In genomic region chr11:130904380-130904779, GRCh38 we compare ENCODE assay signal across 11 cellular contexts. TPM values are rescaled to one million over a fixed set of nuclear protein-coding genes. Genes with fewer than 3 reads are reported as not detected.
DNase-seq lines count a peak whose midpoint lies in the region; ATAC-seq, FAIRE-seq and TF ChIP-seq lines count a peak whose summit lies in the region.
"Had no signal": no experiment of that assay in that cellular context is flagged by ENCODE, and none has a peak within 500 bp of the region (broad histone marks: within the 10 kb centered on the region; RNA-seq: fewer than 3 reads in every experiment).

No MANE protein-coding gene starts in this region.

- peaks cover 19 to 98% (median 47%) of the 10 kb centered on the region in 3 donors for H3K36me3 Mint-ChIP-seq in CD8-positive, alpha-beta memory T cell

- no peak overlapping the region for H3K4me3 Mint-ChIP-seq in CD8-positive, alpha-beta memory T cell
- H3K4me3 Mint-ChIP-seq: activated naive CD8-positive, alpha-beta T cell had no signal

- intact Hi-C loops in left ventricle myocardium inferior (cut with micrococcal nuclease) (no loop called here), left ventricle myocardium superior (cut with micrococcal nuclease) (no loop called here)

- peaks cover 16 to 29% (median 25%) of the 10 kb centered on the region in 3 donors for H3K4me1 Mint-ChIP-seq in CD8-positive, alpha-beta memory T cell

- no peak overlapping the region for H3K27ac Mint-ChIP-seq in CD8-positive, alpha-beta memory T cell
- H3K27ac Mint-ChIP-seq: activated naive CD8-positive, alpha-beta T cell had no signal

- H3K4me1 ChIP-seq in left ventricle myocardium inferior: peaks cover 11% of the 10 kb centered on the region
- H3K4me1 ChIP-seq in CD8-positive, alpha-beta memory T cell (ENCODE audit: insufficient read depth, low read length): no peaks in the 10 kb centered on the region

- H3K27ac ChIP-seq in left ventricle myocardium inferior (replicated peaks) (no peak overlapping the region), RWPE1 (no peak overlapping the region)
- no peak overlapping the region for H3K27ac ChIP-seq in CD8-positive, alpha-beta memory T cell (ENCODE audit: low read depth, low read length)

- H3K27me3 Mint-ChIP-seq in CD8-positive, alpha-beta memory T cell: no peaks in the 10 kb centered on the region
- H3K27me3 Mint-ChIP-seq: activated naive CD8-positive, alpha-beta T cell had no signal

- H3K9me3 Mint-ChIP-seq in CD8-positive, alpha-beta memory T cell: no peaks in the 10 kb centered on the region

- no peak for FAIRE-seq in urothelium cell line (lab: Jason Lieb, UNC)

- DNase-seq in left ventricle myocardium inferior: no peak
- no peak for DNase-seq in left ventricle myocardium superior
- DNase-seq in RWPE1 (ENCODE audit: low spot score): peak; percentile 34
- DNase-seq in fibroblast of the aortic adventitia (ENCODE audit: low read depth): no peak
- DNase-seq in urothelium cell line (ENCODE audit: low spot score): peak; percentile 18
- no peak for DNase-seq in CD8-positive, alpha-beta memory T cell
- no peak for DNase-seq in effector CD4-positive, alpha-beta T cell
- DNase-seq in foreskin melanocyte: no peak
- DNase-seq: DMS153; stimulated activated CD4-positive, alpha-beta T cell treated with anti-CD3 and anti-CD28 coated beads, Interleukin-4, amount 100 ng/mL, for 1 hour had no signal

- no peaks in the 10 kb centered on the region for H3K27me3 ChIP-seq in left ventricle myocardium inferior (ENCODE audit: low read depth)
- H3K27me3 ChIP-seq in CD8-positive, alpha-beta memory T cell (ENCODE audit: insufficient read depth, low read length, poor library complexity, severe bottlenecking): no peaks in the 10 kb centered on the region

- H3K36me3 ChIP-seq in left ventricle myocardium inferior: peaks cover 96% of the 10 kb centered on the region
- H3K36me3 ChIP-seq in CD8-positive, alpha-beta memory T cell (ENCODE audit: insufficient read depth, low read length): peaks cover 81% of the 10 kb centered on the region

- ATAC-seq in left ventricle myocardium superior: no peak

- H3K4me3 ChIP-seq in left ventricle myocardium inferior (no peak overlapping the region), fibroblast of the aortic adventitia (ENCODE audit: low read depth, low read length) (no peak overlapping the region)
- H3K4me3 ChIP-seq in CD8-positive, alpha-beta memory T cell (ENCODE audit: low read length): no peak overlapping the region

- H3K9me3 ChIP-seq in left ventricle myocardium inferior (replicated peaks): no peaks in the 10 kb centered on the region
- H3K9me3 ChIP-seq in CD8-positive, alpha-beta memory T cell (ENCODE audit: low read length): no peaks in the 10 kb centered on the region

- peak; percentile 53 for TF ChIP-seq CTCF in left ventricle myocardium inferior (IDR thresholded peaks at IDR 0.05; ENCODE audit: borderline replicate concordance)
- peak; percentile 40 for TF ChIP-seq CTCF in RWPE1 (conservative IDR thresholded peaks at IDR 0.05; ENCODE audit: low read depth)
- peak; percentile 36 for TF ChIP-seq CTCF in fibroblast of the aortic adventitia (IDR thresholded peaks at IDR 0.05; ENCODE audit: insufficient read depth, low read length)

- POLR2A ChIA-PET in RWPE1 (lab: Yijun Ruan, JAX; ENCODE audit: low non-redundant PET): interaction anchor here (0.5 kb wide), 1 partner anchor 65 kb away, joined by 6 read pairs; no protein-coding TSS in a partner anchor
- POLR2A ChIA-PET in CD8-positive, alpha-beta memory T cell (lab: Charles Lee): no interaction called here

- CTCF ChIA-PET in RWPE1 (lab: Yijun Ruan, JAX): interaction anchor here (0.6 to 1.2 kb wide), 7 partner anchors 10 to 1004 kb away, joined by 3 to 8 read pairs (median 5); partner anchors contain the start of gene SNX19
- CTCF ChIA-PET in CD8-positive, alpha-beta memory T cell (lab: Charles Lee): interaction anchor here (4.4 to 7.0 kb wide), 2 partner anchors 10 to 12 kb away, joined by 14 to 44 read pairs; partner anchors contain the start of gene SNX19

RNA-seq across cellular contexts. Expression of gene SNX19, which starts 11.9 kb away (rescaled TPM):
- total RNA-seq in left ventricle myocardium inferior (56.0 TPM), left ventricle myocardium superior (59.7 TPM), fibroblast of the aortic adventitia (ENCODE audit: low replicate concordance) (122 and 133 TPM in 2 replicates)
- total RNA-seq in CD8-positive, alpha-beta memory T cell: 10 to 100 TPM; 41.2 to 44.4 TPM
- polyA plus RNA-seq in CD8-positive, alpha-beta memory T cell: 21.9 TPM

Comparison
In these comparisons a context has a peak if more than half of its experiments do, and no peak if none do; other contexts are left out.
1. DNase-seq: peak in RWPE1 (single experiment) and urothelium cell line (single experiment); none in left ventricle myocardium inferior (single experiment), left ventricle myocardium superior (single experiment), fibroblast of the aortic adventitia (single experiment), CD8-positive, alpha-beta memory T cell (0 of 5), effector CD4-positive, alpha-beta T cell (single experiment) and foreskin melanocyte (single experiment).
2. Peak in every context shown above with its lines, with median percentiles within 50 percentile points of each other: CTCF ChIP-seq.